Comparison of ENCODE assay signal across 29 cellular contexts in the genomic region with DNA sequence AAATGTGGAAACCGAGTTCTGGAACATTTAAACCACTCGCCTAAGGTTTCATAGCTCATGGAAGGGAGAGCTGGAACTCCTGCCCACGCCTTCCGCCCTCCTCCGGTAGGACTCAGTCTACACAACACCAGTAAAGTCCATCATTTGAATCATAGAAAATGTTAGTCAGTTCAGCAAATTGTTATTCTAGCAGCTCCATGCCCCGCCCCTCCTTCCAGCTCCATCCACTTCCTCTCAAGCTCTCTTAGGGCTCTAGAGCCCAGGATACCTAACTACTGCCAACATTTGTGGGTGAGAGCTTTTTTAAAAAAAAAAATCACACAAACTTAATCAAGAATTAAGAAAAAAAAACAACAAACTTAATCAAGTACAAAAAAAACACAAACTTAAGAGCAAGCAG.
"Had no signal": no experiment of that assay in that cellular context is flagged by ENCODE, and none has a peak within 500 bp of the region (broad histone marks: within the 10 kb centered on the region; RNA-seq: fewer than 3 reads in every experiment).

No MANE protein-coding gene starts in this region.

- H3K27ac Mint-ChIP-seq: activated CD4-positive, alpha-beta T cell treated with anti-CD3 and anti-CD28 coated beads for 36 hours; activated CD4-positive, alpha-beta T cell treated with anti-CD3 and anti-CD28 coated beads, Interleukin-2, amount 10 ng/mL, durations not matched to agents 7 days and 5 days; activated CD8-positive, alpha-beta T cell treated with anti-CD3 and anti-CD28 coated beads, Interleukin-2, amount 10 ng/mL, durations not matched to agents 7 days and 5 days; activated naive CD4-positive, alpha-beta T cell treated with anti-CD3 and anti-CD28 coated beads for 36 hours; activated naive CD4-positive, alpha-beta T cell treated with anti-CD3 and anti-CD28 coated beads, Interleukin-2, amount 50 U/mL, for 72 hours; activated T-cell treated with anti-CD3 and anti-CD28 coated beads, Interleukin-2, amount 50 U/mL, for 24 hours; activated T-helper 2 cell treated with anti-CD3 and anti-CD28 coated beads, Interferon-gamma antibody, Interleukin-2, Interleukin-4, amounts not matched to agents 10 μg/mL and 5 μg/mL and 100 μg/mL, durations not matched to agents 14 hours and 24 hours and 36 hours; brain; WTC11 had no signal

- H3K4me3 ChIP-seq: MG63, SJCRH30, SK-N-MC had no signal

- H3K4me3 Mint-ChIP-seq: activated CD4-positive, alpha-beta T cell treated with anti-CD3 and anti-CD28 coated beads for 36 hours; activated CD4-positive, alpha-beta T cell treated with anti-CD3 and anti-CD28 coated beads, Interleukin-2, amount 10 ng/mL, durations not matched to agents 7 days and 5 days; activated CD8-positive, alpha-beta T cell treated with anti-CD3 and anti-CD28 coated beads, Interleukin-2, amount 10 ng/mL, durations not matched to agents 7 days and 5 days; activated naive CD4-positive, alpha-beta T cell treated with anti-CD3 and anti-CD28 coated beads for 36 hours; activated T-cell treated with anti-CD3 and anti-CD28 coated beads, Interleukin-2, amount 50 U/mL, for 24 hours; brain; WTC11 had no signal

- H3K4me1 Mint-ChIP-seq: activated CD4-positive, alpha-beta T cell treated with anti-CD3 and anti-CD28 coated beads for 36 hours; activated CD4-positive, alpha-beta T cell treated with anti-CD3 and anti-CD28 coated beads, Interleukin-2, amount 10 ng/mL, durations not matched to agents 7 days and 5 days; brain had no signal

- H3K27me3 ChIP-seq: MG63, SJCRH30 had no signal

- H3K9me3 ChIP-seq: MG63, SJCRH30 had no signal

- H3K36me3 ChIP-seq: MG63, SJCRH30 had no signal

- H3K36me3 Mint-ChIP-seq: activated naive CD4-positive, alpha-beta T cell treated with anti-CD3 and anti-CD28 coated beads, Interleukin-2, amount 50 U/mL, for 72 hours; brain; WTC11 had no signal

- H3K9me3 Mint-ChIP-seq: activated CD4-positive, alpha-beta T cell treated with anti-CD3 and anti-CD28 coated beads, Interleukin-2, amount 10 ng/mL, durations not matched to agents 7 days and 5 days; brain; WTC11 had no signal

- H3K27ac ChIP-seq: SJCRH30, SK-N-MC had no signal

- DNase-seq: activated CD4-positive, alpha-beta T cell treated with anti-CD3 and anti-CD28 coated beads for 36 hours; activated CD4-positive, alpha-beta T cell treated with anti-CD3 and anti-CD28 coated beads, Interleukin-2, amount 10 ng/mL, durations not matched to agents 7 days and 5 days; activated CD4-positive, alpha-beta T cell treated with anti-CD3 and anti-CD28 coated beads, Interleukin-2, amount 50 U/mL, for 48 hours; activated CD8-positive, alpha-beta T cell treated with anti-CD3 and anti-CD28 coated beads, Interleukin-2, amount 10 ng/mL, durations not matched to agents 7 days and 5 days; activated gamma-delta T cell treated with Interleukin-2 at 50 U/mL for 16 hours; activated naive CD4-positive, alpha-beta T cell treated with anti-CD3 and anti-CD28 coated beads for 36 hours; activated T-cell treated with anti-CD3 and anti-CD28 coated beads, Interleukin-2, amount 50 U/mL, for 24 hours; anterior cingulate cortex; caudate nucleus; cerebellar nuclear complex; Kasumi-1; MG63; NCI-H1048; NCI-H1105 treated with DMSO at 0.1 percent for 48 hours; NCI-H1436; NCI-H1694; NCI-H1930; NCI-H510A; NCI-H526; NCI-H748 treated with DMSO at 0.1 percent for 48 hours; NK-92 treated with Interleukin-12 subunit alpha and Interleukin-12 subunit beta, amount 100 ng/mL, for 24 hours; SHP77; SJCRH30; T1000 had no signal

- H3K27me3 Mint-ChIP-seq: activated CD4-positive, alpha-beta T cell treated with anti-CD3 and anti-CD28 coated beads for 36 hours; activated CD4-positive, alpha-beta T cell treated with anti-CD3 and anti-CD28 coated beads, Interleukin-2, amount 10 ng/mL, durations not matched to agents 7 days and 5 days; activated T-cell treated with anti-CD3 and anti-CD28 coated beads, Interleukin-2, amount 50 U/mL, for 24 hours had no signal
